In genomic region chr18:76149284-76149683, GRCh38 we compare ENCODE assay signal across 1 cellular context.
TF ChIP-seq lines count a peak whose summit lies in the region.

No MANE protein-coding gene starts in this region.

TF ChIP-seq in GM12878, 131 proteins besides CTCF, POLR2A, EP300 and RAD21 (continued from another document):
- TF ChIP-seq SPI1 (IDR thresholded peaks at IDR 0.05; ENCODE audit: borderline replicate concordance, insufficient read depth, low read depth, low read length) (0 out of 2 replicates have a peak, but pooled peaks have one; percentile 20), RAD51 (IDR thresholded peaks at IDR 0.05) (no peak)
